In genomic region chr16:59849716-59850115, GRCh38 we compare ENCODE assay signal across 28 cellular contexts.
"Had no signal": no experiment of that assay in that cellular context is flagged by ENCODE, and none has a peak within 500 bp of the region (broad histone marks: within the 10 kb centered on the region; RNA-seq: fewer than 3 reads in every experiment).

No MANE protein-coding gene starts in this region.

- H3K27ac ChIP-seq: epithelial cell of prostate, esophagus squamous epithelium, gastrocnemius medialis, hepatocyte, ovary, skin epidermis, thoracic aorta, WERI-Rb-1 had no signal

- H3K36me3 ChIP-seq: esophagus squamous epithelium, gastrocnemius medialis, ovary, thoracic aorta, WERI-Rb-1 had no signal

- H3K79me2 ChIP-seq: hepatocyte had no signal

- H3K9me3 Mint-ChIP-seq: activated CD8-positive, alpha-beta T cell treated with anti-CD3 and anti-CD28 coated beads for 36 hours; nephron progenitor cell had no signal

- H3K9me3 ChIP-seq: esophagus squamous epithelium, gastrocnemius medialis, ovary, thoracic aorta had no signal

- H3K4me1 Mint-ChIP-seq: stimulated activated effector memory CD8-positive, alpha-beta T cell treated with anti-CD3 and anti-CD28 coated beads, Interleukin-12 subunit alpha, Interleukin-12 subunit beta, amount 100 ng/mL, for 72 hours had no signal

- H3K27me3 ChIP-seq: esophagus squamous epithelium, gastrocnemius medialis, hepatocyte, ovary had no signal

- H3K27me3 Mint-ChIP-seq: activated CD8-positive, alpha-beta T cell treated with anti-CD3 and anti-CD28 coated beads for 36 hours; progenitor cell of endocrine pancreas; stimulated activated naive CD8-positive, alpha-beta T cell treated with anti-CD3 and anti-CD28 coated beads, Interleukin-15, Interleukin-2, amounts not matched to agents 100 ng/mL and 50 ng/mL, for 24 hours had no signal

- ATAC-seq: activated CD8-positive, alpha-beta T cell treated with anti-CD3 and anti-CD28 coated beads for 36 hours; activated naive CD4-positive, alpha-beta T cell treated with anti-CD3 and anti-CD28 coated beads, Interleukin-2, amount 50 U/mL, for 72 hours; gastrocnemius medialis; left cardiac atrium; left ventricle myocardium superior; sciatic nerve; stimulated activated effector memory CD8-positive, alpha-beta T cell treated with anti-CD3 and anti-CD28 coated beads, Interleukin-12 subunit alpha, Interleukin-12 subunit beta, amount 100 ng/mL, for 72 hours had no signal

- H3K4me1 ChIP-seq: gastrocnemius medialis had no signal

- H2AFZ ChIP-seq: hepatocyte had no signal

- DNase-seq: activated CD4-positive, alpha-beta T cell treated with anti-CD3 and anti-CD28 coated beads, Interleukin-2, amount 50 U/mL, for 1 hour; activated CD4-positive, CD25-positive, alpha-beta regulatory T cell treated with anti-CD3 and anti-CD28 coated beads, Interleukin-2, amount 50 U/mL, for 72 hours; activated CD8-positive, alpha-beta T cell treated with anti-CD3 and anti-CD28 coated beads for 36 hours; activated T-cell treated with anti-CD3 and anti-CD28 coated beads, Interleukin-2, amount 50 U/mL, for 48 hours; dermis blood vessel endothelial cell; effector CD4-positive, alpha-beta T cell; esophagus squamous epithelium; gastrocnemius medialis; left cardiac atrium; left ventricle myocardium superior; nephron progenitor cell; ovary; stimulated activated CD4-positive, alpha-beta T cell treated with anti-CD3 and anti-CD28 coated beads, Interleukin-12 subunit alpha, Interleukin-12 subunit beta, amount 100 ng/mL, for 4 hours; stimulated activated CD4-positive, alpha-beta T cell treated with anti-CD3 and anti-CD28 coated beads, Interleukin-4, amount 100 ng/mL, for 24 hours; T-helper 9 cell; trophoblast cell; WERI-Rb-1 had no signal

- H3K4me3 Mint-ChIP-seq: activated CD8-positive, alpha-beta T cell treated with anti-CD3 and anti-CD28 coated beads for 36 hours; nephron progenitor cell; stimulated activated effector memory CD8-positive, alpha-beta T cell treated with anti-CD3 and anti-CD28 coated beads, Interleukin-12 subunit alpha, Interleukin-12 subunit beta, amount 100 ng/mL, for 72 hours; stimulated activated naive CD8-positive, alpha-beta T cell treated with anti-CD3 and anti-CD28 coated beads, Interleukin-15, Interleukin-2, amounts not matched to agents 100 ng/mL and 50 ng/mL, for 24 hours; T-helper 1 cell treated with Interleukin-12 subunit alpha and Interleukin-12 subunit beta and Interleukin-4 antibody, amounts not matched to agents 30 μg/mL and 1 μg/mL, for 36 hours had no signal

- H3K36me3 Mint-ChIP-seq: activated naive CD4-positive, alpha-beta T cell treated with anti-CD3 and anti-CD28 coated beads, Interleukin-2, amount 50 U/mL, for 72 hours; stimulated activated effector memory CD8-positive, alpha-beta T cell treated with anti-CD3 and anti-CD28 coated beads, Interleukin-12 subunit alpha, Interleukin-12 subunit beta, amount 100 ng/mL, for 72 hours had no signal

- H3K4me2 ChIP-seq: hepatocyte had no signal

- H3K4me3 ChIP-seq: esophagus squamous epithelium, gastrocnemius medialis, hepatocyte, ovary, skin epidermis, thoracic aorta had no signal

- H3K27ac Mint-ChIP-seq: activated CD8-positive, alpha-beta T cell treated with anti-CD3 and anti-CD28 coated beads for 36 hours; activated naive CD4-positive, alpha-beta T cell treated with anti-CD3 and anti-CD28 coated beads, Interleukin-2, amount 50 U/mL, for 72 hours; activated T-helper 2 cell treated with anti-CD3 and anti-CD28 coated beads, Interferon-gamma antibody, Interleukin-2, Interleukin-4, amounts not matched to agents 10 μg/mL and 5 μg/mL and 100 μg/mL, durations not matched to agents 14 hours and 24 hours and 36 hours; nephron progenitor cell; progenitor cell of endocrine pancreas; stimulated activated effector memory CD8-positive, alpha-beta T cell treated with anti-CD3 and anti-CD28 coated beads, Interleukin-12 subunit alpha, Interleukin-12 subunit beta, amount 100 ng/mL, for 72 hours; stimulated activated naive CD8-positive, alpha-beta T cell treated with anti-CD3 and anti-CD28 coated beads, Interleukin-15, Interleukin-2, amounts not matched to agents 100 ng/mL and 50 ng/mL, for 24 hours; T-helper 1 cell treated with Interleukin-12 subunit alpha and Interleukin-12 subunit beta and Interleukin-4 antibody, amounts not matched to agents 30 μg/mL and 1 μg/mL, for 36 hours had no signal
